8 cellular contexts compared by ENCODE assay signal in genomic region chr9:96137666-96138429, GRCh38.
DNase-seq lines count a peak whose midpoint lies in the region; ATAC-seq, FAIRE-seq and TF ChIP-seq lines count a peak whose summit lies in the region.

No MANE protein-coding gene starts in this region.

- no peak overlapping the region for H3K23ac ChIP-seq in neuronal stem cell (ENCODE audit: low read depth, low read length, poor library complexity)

- H3K4me3 Mint-ChIP-seq in activated B cell treated with CpG ODN at 0.5 μM for 24 hours: peak overlapping the region; percentile 74

- no peak overlapping the region for H2BK5ac ChIP-seq in neuronal stem cell (ENCODE audit: low read length)

- peak overlapping the region; percentile 69 for H3K27ac Mint-ChIP-seq in activated B cell treated with CpG ODN at 0.5 μM for 24 hours

- no peak for TF ChIP-seq POLR2A in GM12892 (IDR thresholded peaks at IDR 0.05; ENCODE audit: low read depth, low read length)

- H3K36me3 Mint-ChIP-seq in activated B cell treated with CpG ODN at 0.5 μM for 24 hours (ENCODE audit: low read depth): no peaks in the 10 kb centered on the region

- CTCF ChIA-PET in activated B cell treated with CpG ODN at 0.5 μM for 24 hours (lab: Charles Lee): no interaction called here

- no CpG with 5 or more reads among the region's 6 CpGs for WGBS in neuronal stem cell (ENCODE audit: extremely low coverage in 2 of 2, insufficient read length in 2 of 2, insufficient replicate concordance in 1 of 2), 2 donors

- H3K4me2 ChIP-seq in neuronal stem cell (ENCODE audit: insufficient read depth, low read length, poor library complexity, severe bottlenecking): no peak overlapping the region

- peak; percentile 11 for ATAC-seq in GM18508 (IDR thresholded peaks at IDR 0.05; ENCODE audit: insufficient read depth, unreplicated experiment)
- ATAC-seq in HG02759 (IDR thresholded peaks at IDR 0.05; ENCODE audit: unreplicated experiment): peak; percentile 35
- ATAC-seq in activated B cell treated with CpG ODN at 0.5 μM for 24 hours (ENCODE audit: low read depth): no peak

- H3K4me1 ChIP-seq in neuronal stem cell (ENCODE audit: control insufficient read depth in 2 of 2, insufficient read depth in 1 of 2, low read depth in 1 of 2, low read length in 2 of 2): peaks cover 10 to 31% of the 10 kb centered on the region in 2 donors

- no peak overlapping the region for H3K4me3 ChIP-seq in neuronal stem cell (ENCODE audit: low read length in 2 of 2)

- H3K9me3 Mint-ChIP-seq in activated B cell treated with CpG ODN at 0.5 μM for 24 hours: no peaks in the 10 kb centered on the region

- H3K27ac ChIP-seq in neuronal stem cell (replicated peaks; ENCODE audit: low read length): no peak overlapping the region

- intact Hi-C loops in activated B cell treated with CpG ODN at 0.5 μM for 24 hours (cut with micrococcal nuclease): no loop called here

- H2BK120ac ChIP-seq in neuronal stem cell (ENCODE audit: low read depth, low read length): no peak overlapping the region

- no peaks in the 10 kb centered on the region for H3K36me3 ChIP-seq in neuronal stem cell (replicated peaks in 1 of 2; ENCODE audit: control insufficient read depth in 2 of 2, insufficient read depth in 2 of 2, low read length in 2 of 2)

- no peak overlapping the region for H3K9ac ChIP-seq in neuronal stem cell (ENCODE audit: low read depth, low read length, poor library complexity)

- POLR2A ChIA-PET in activated B cell treated with CpG ODN at 0.5 μM for 24 hours (lab: Charles Lee): interaction anchor here (0.7 kb wide), 1 partner anchor 698 kb away, joined by 3 read pairs; no protein-coding TSS in a partner anchor

- no peaks in the 10 kb centered on the region for H3K27me3 ChIP-seq in neuronal stem cell (ENCODE audit: control insufficient read depth in 3 of 3, insufficient read depth in 3 of 3, low read depth in 1 of 3, low read length in 3 of 3)

- FAIRE-seq in GM12892 (lab: Jason Lieb, UNC): no peak

- peak overlapping the region; percentile 81 for H2AFZ ChIP-seq in neuronal stem cell (ENCODE audit: low read length)

- no peak overlapping the region for H2AK5ac ChIP-seq in neuronal stem cell (ENCODE audit: low read depth, low read length)

- H4K91ac ChIP-seq in neuronal stem cell (ENCODE audit: low read depth, low read length, poor library complexity): no peak overlapping the region

- TF ChIP-seq CTCF in activated B cell treated with CpG ODN at 0.5 μM for 24 hours (IDR thresholded peaks at IDR 0.05): no peak

- no peak overlapping the region for H3K14ac ChIP-seq in neuronal stem cell (ENCODE audit: low read length)

- DNase-seq in activated B cell treated with CpG ODN at 0.5 μM for 24 hours (no peak), neuronal stem cell (ENCODE audit: low spot score) (no peak), GM12892 (ENCODE audit: insufficient read length) (no peak), NCI-H2107 (lab: John Stamatoyannopoulos, UW) (no peak), UCSD-AML1 (lab: John Stamatoyannopoulos, UW; ENCODE audit: unreplicated experiment) (no peak)
- no peak for DNase-seq in activated naive CD4-positive, alpha-beta T cell (lab: John Stamatoyannopoulos, UW)

- peaks cover 20% of the 10 kb centered on the region for H3K4me1 Mint-ChIP-seq in activated B cell treated with CpG ODN at 0.5 μM for 24 hours

- no peak overlapping the region for H2BK15ac ChIP-seq in neuronal stem cell (ENCODE audit: low read length)

- no peak overlapping the region for H4K8ac ChIP-seq in neuronal stem cell (ENCODE audit: low read depth, low read length)

- no peak overlapping the region for H3K4ac ChIP-seq in neuronal stem cell (ENCODE audit: low read length)

- no peaks in the 10 kb centered on the region for H3K27me3 Mint-ChIP-seq in activated B cell treated with CpG ODN at 0.5 μM for 24 hours

- no peaks in the 10 kb centered on the region for H3K79me1 ChIP-seq in neuronal stem cell (ENCODE audit: low read depth, low read length)

- H3K9me3 ChIP-seq in neuronal stem cell (replicated peaks in 1 of 2; ENCODE audit: control insufficient read depth in 2 of 2, insufficient read depth in 1 of 2, low read depth in 1 of 2, low read length in 2 of 2): peaks cover 0 to 11% of the 10 kb centered on the region in 2 donors

- H3K18ac ChIP-seq in neuronal stem cell (ENCODE audit: low read length): no peak overlapping the region

- H2BK12ac ChIP-seq in neuronal stem cell (ENCODE audit: low read length): no peak overlapping the region
